ENCODE assay signal across 14 cellular contexts in genomic region chr4:26568446-26568994, GRCh38. TPM values are rescaled to one million over a fixed set of nuclear protein-coding genes. Genes with fewer than 3 reads are reported as not detected.
DNase-seq lines count a peak whose midpoint lies in the region; TF ChIP-seq lines count a peak whose summit lies in the region.
"Had no signal": no experiment of that assay in that cellular context is flagged by ENCODE, and none has a peak within 500 bp of the region (broad histone marks: within the 10 kb centered on the region; RNA-seq: fewer than 3 reads in every experiment).

No MANE protein-coding gene starts in this region.

- H3K4me1 ChIP-seq in SJCRH30 (peaks cover 74% of the 10 kb centered on the region), fibroblast of lung (ENCODE audit: control insufficient read depth, extremely low read depth, insufficient read depth, low read length) (no peaks in the 10 kb centered on the region), BE2C (no peaks in the 10 kb centered on the region), MM.1S (ENCODE audit: low read length) (no peaks in the 10 kb centered on the region)
- H3K4me1 ChIP-seq: heart left ventricle, transverse colon had no signal

- H3K4me2 ChIP-seq in fibroblast of lung (ENCODE audit: extremely low read depth, insufficient read depth, low read length) (peak overlapping the region; percentile 58), MM.1S (ENCODE audit: low read depth, low read length) (no peak overlapping the region)

- peak; percentile 94 for DNase-seq in H4 (ENCODE audit: low spot score)
- peak in 1 of 2 experiments; percentile 72 for DNase-seq in SJCRH30
- peak; percentile 93 to 98 for DNase-seq in fibroblast of lung (ENCODE audit: low read depth in 2 of 2)
- peak; percentile 68 for DNase-seq in retinal pigment epithelial cell (ENCODE audit: low read depth)
- no peak for DNase-seq in NCI-H524 (lab: John Stamatoyannopoulos, UW)
- no peak for DNase-seq in BE2C
- no peak for DNase-seq in MM.1S
- DNase-seq in cerebellar cortex (ENCODE audit: low spot score) = no peak
- DNase-seq: activated B cell treated with CpG ODN at 0.5 μM for 24 hours; activated naive CD8-positive, alpha-beta T cell treated with anti-CD3 and anti-CD28 coated beads, Interleukin-2, amount 10 ng/mL, durations not matched to agents 7 days and 5 days; heart left ventricle; MG63; stimulated activated CD4-positive, alpha-beta T cell treated with anti-CD3 and anti-CD28 coated beads, Interleukin-2, amount 100 ng/mL, for 48 hours; transverse colon had no signal

- H3K27ac ChIP-seq in SJCRH30 = peak overlapping the region; percentile 87
- H3K27ac ChIP-seq in fibroblast of lung (ENCODE audit: insufficient read depth, low read length) = peak overlapping the region; percentile 75
- no peak overlapping the region for H3K27ac ChIP-seq in MM.1S (ENCODE audit: low read length)
- H3K27ac ChIP-seq: transverse colon had no signal

- H3K36me3 ChIP-seq in SJCRH30 (no peaks in the 10 kb centered on the region), fibroblast of lung (ENCODE audit: control insufficient read depth, insufficient read depth, low read length) (no peaks in the 10 kb centered on the region), BE2C (no peaks in the 10 kb centered on the region), MM.1S (replicated peaks; ENCODE audit: insufficient read depth, low read length) (no peaks in the 10 kb centered on the region)
- H3K36me3 ChIP-seq: heart left ventricle, MG63, transverse colon had no signal

- no peak for TF ChIP-seq CTCF in fibroblast of lung (conservative IDR thresholded peaks at IDR 0.05 in 1 of 2, IDR thresholded peaks at IDR 0.05 in 1 of 2; ENCODE audit: low read depth in 1 of 2, low read length in 2 of 2)
- no peak for TF ChIP-seq CTCF in retinal pigment epithelial cell (conservative IDR thresholded peaks at IDR 0.05; ENCODE audit: low read depth, low read length)
- TF ChIP-seq CTCF in BE2C (IDR thresholded peaks at IDR 0.05; ENCODE audit: low read depth, low read length) = no peak
- no peak for TF ChIP-seq CTCF in MM.1S (IDR thresholded peaks at IDR 0.05; ENCODE audit: low read length)

- no peaks in the 10 kb centered on the region for H3K9me2 ChIP-seq in MM.1S (replicated peaks; ENCODE audit: insufficient read depth, low read length)

- H2AFZ ChIP-seq in fibroblast of lung (ENCODE audit: low read length) = no peak overlapping the region
- H2AFZ ChIP-seq in MM.1S (ENCODE audit: low read length) = no peak overlapping the region

- H3K79me2 ChIP-seq in fibroblast of lung (ENCODE audit: control insufficient read depth, insufficient read depth, low read length) = no peaks in the 10 kb centered on the region
- H3K79me2 ChIP-seq in MM.1S (ENCODE audit: low read length) = no peaks in the 10 kb centered on the region

- H3K9me3 ChIP-seq in SJCRH30 (replicated peaks) (no peaks in the 10 kb centered on the region), fibroblast of lung (ENCODE audit: control insufficient read depth, insufficient read depth, low read depth, low read length) (no peaks in the 10 kb centered on the region), BE2C (no peaks in the 10 kb centered on the region), MM.1S (replicated peaks; ENCODE audit: insufficient read depth, low read length) (no peaks in the 10 kb centered on the region)
- H3K9me3 ChIP-seq: heart left ventricle, MG63, transverse colon had no signal

- H3K9ac ChIP-seq in fibroblast of lung (ENCODE audit: insufficient read depth, low read length) (no peak overlapping the region), MM.1S (ENCODE audit: low read length) (no peak overlapping the region)

- no peaks in the 10 kb centered on the region for H4K20me1 ChIP-seq in fibroblast of lung (ENCODE audit: control insufficient read depth, extremely low read depth, insufficient read depth, low read length)
- H4K20me1 ChIP-seq in MM.1S (ENCODE audit: insufficient read depth, low read length) = no peaks in the 10 kb centered on the region

- no peaks in the 10 kb centered on the region for H3F3A ChIP-seq in MM.1S (ENCODE audit: insufficient read depth, low read length)

- no peaks in the 10 kb centered on the region for H3K27me3 ChIP-seq in SJCRH30
- H3K27me3 ChIP-seq in fibroblast of lung (ENCODE audit: control insufficient read depth, insufficient read depth, low read length) = no peaks in the 10 kb centered on the region
- no peaks in the 10 kb centered on the region; the same call in 1 of the 2 replicates for H3K27me3 ChIP-seq in BE2C
- no peaks in the 10 kb centered on the region for H3K27me3 ChIP-seq in MM.1S (replicated peaks; ENCODE audit: insufficient read depth, low read length)
- H3K27me3 ChIP-seq: heart left ventricle, MG63, transverse colon had no signal

- H3K4me3 ChIP-seq in SJCRH30 (no peak overlapping the region; the same call in 1 of the 2 replicates), fibroblast of lung (replicated peaks in 1 of 4; ENCODE audit: control extremely low read depth in 1 of 4, insufficient read depth in 1 of 4, low read depth in 3 of 4, low read length in 4 of 4) (peak overlapping the region in 1 of 4 experiments; percentile 10), retinal pigment epithelial cell (ENCODE audit: low read length) (no peak overlapping the region), BE2C (ENCODE audit: low read depth, low read length) (no peak overlapping the region), MM.1S (ENCODE audit: low read length) (no peak overlapping the region)
- H3K4me3 ChIP-seq: heart left ventricle, MG63, transverse colon had no signal

RNA-seq across cellular contexts. Expression of gene TBC1D19, which starts 15.4 kb away (rescaled TPM):
- 15.4 and 16.6 TPM in 2 replicates for total RNA-seq in H4 (2014; rRNA removed; shearing (Covaris generic))
- 12.5 and 13.1 TPM in 2 replicates for total RNA-seq in SJCRH30 (2014; rRNA removed; shearing (Covaris generic))
- 40.6 and 132 TPM in 2 replicates for total RNA-seq in fibroblast of lung
- 29.5 and 38.2 TPM in 2 replicates for polyA plus RNA-seq in fibroblast of lung
- 12.7 and 16.4 TPM in 2 replicates for polyA plus RNA-seq in fibroblast of lung (2012)
- polyA minus RNA-seq in fibroblast of lung (ENCODE audit: low replicate concordance) = 0.59 and 3.3 TPM in 2 replicates
- polyA plus RNA-seq in BE2C (2012; ENCODE audit: insufficient read depth, insufficient read length, low read depth) = 0.82 TPM

Comparison
In these comparisons a context has a peak if more than half of its experiments do, and no peak if none do; other contexts are left out.
1. DNase-seq: peak in H4 (single experiment), fibroblast of lung (2 of 2) and retinal pigment epithelial cell (single experiment); none in NCI-H524 (0 of 2), BE2C (single experiment), MM.1S (single experiment) and cerebellar cortex (single experiment).